In the genomic region with DNA sequence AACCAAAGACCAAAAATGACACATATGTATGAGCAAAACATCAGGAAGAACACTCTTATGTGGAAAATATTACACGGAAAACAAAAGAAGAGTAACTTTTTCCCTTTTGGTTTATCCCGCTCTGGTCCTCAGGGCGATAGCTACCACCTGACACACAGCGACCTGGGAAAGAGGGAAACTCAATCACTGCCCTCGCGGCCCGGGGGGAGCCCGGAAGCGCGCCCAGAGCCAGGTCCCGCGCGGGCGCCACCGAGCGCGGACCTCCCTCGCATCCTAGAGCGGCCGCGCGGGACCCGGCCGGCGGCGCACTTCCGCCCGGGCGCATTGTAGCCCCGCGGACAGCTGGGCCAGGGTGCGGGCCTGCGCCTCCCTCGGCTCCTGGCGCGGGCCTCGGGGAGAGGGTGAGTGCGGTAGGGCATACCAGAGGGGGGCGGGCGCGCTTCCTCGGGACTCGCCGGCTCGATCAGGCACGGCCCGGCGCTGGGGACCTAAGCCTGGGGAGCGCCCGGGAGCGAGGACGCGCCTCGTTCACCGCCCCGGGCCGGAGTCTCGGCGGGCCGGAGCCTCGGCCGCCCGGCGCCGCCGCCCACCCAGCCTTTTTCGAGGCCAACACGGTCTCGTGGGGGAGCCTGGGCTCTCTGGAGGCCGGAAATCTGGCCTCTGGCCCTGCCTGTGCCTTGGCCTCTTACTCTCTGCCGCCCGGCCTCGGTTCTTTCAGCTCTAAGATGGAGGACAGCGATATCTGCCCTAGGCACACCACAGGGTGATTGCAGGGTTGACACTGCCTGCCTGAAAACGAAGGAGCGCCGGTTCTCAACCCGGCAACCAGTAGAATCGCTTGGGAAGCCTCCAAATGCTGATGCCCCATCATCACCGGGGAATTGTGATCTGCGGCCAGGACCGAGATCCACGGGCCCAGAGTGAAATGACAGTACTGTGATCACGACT, we compare ENCODE assay signal across 8 cellular contexts. TPM values are rescaled to one million over a fixed set of nuclear protein-coding genes. Genes with fewer than 3 reads are reported as not detected.
DNase-seq lines count a peak whose midpoint lies in the region; ATAC-seq and TF ChIP-seq lines count a peak whose summit lies in the region.

Gene ELAC1, plus strand, starts transcription at position 327 of the 948 bp plus-strand sequence. CDS start 6,365 bp downstream, outside the sequence.

- peak; percentile 85 for DNase-seq in EH (ENCODE audit: low read depth)
- peak; percentile 69 for DNase-seq in RWPE1 (ENCODE audit: low spot score)
- DNase-seq in activated effector memory CD4-positive, alpha-beta T cell treated with anti-CD3 and anti-CD28 coated beads, Interleukin-2, amount 50 U/mL, for 16 hours, result peak; percentile 85
- peak; percentile 78 for DNase-seq in fibroblast of the aortic adventitia (ENCODE audit: low read depth)
- peak; percentile 83 for DNase-seq in stomach

- peak within 1 kb of the TSS; percentile 79 for H3K27ac ChIP-seq in KMS-11
- peak within 1 kb of the TSS; percentile 89 for H3K27ac ChIP-seq in RWPE1
- peak within 1 kb of the TSS; percentile 96 for H3K27ac ChIP-seq in neural cell (ENCODE audit: low read length)
- H3K27ac ChIP-seq in stomach, result peak within 1 kb of the TSS; percentile 98 to 100 (median 99)

- peaks cover 16% of the 10 kb centered on the region; the same call in 1 of the 2 replicates for H3K79me2 ChIP-seq in KMS-11 (ENCODE audit: insufficient read depth, low read depth)
- H3K79me2 ChIP-seq in neural cell (replicated peaks; ENCODE audit: insufficient read depth, low read length), result no peaks in the 10 kb centered on the region

- H3K27me3 ChIP-seq in KMS-11 (ENCODE audit: insufficient read depth, low read depth) (no peaks in the 10 kb centered on the region), neural cell (ENCODE audit: insufficient read depth, low read depth, low read length) (no peaks in the 10 kb centered on the region), stomach (no peaks in the 10 kb centered on the region)

- no peaks in the 10 kb centered on the region for H3F3A ChIP-seq in neural cell (ENCODE audit: insufficient read depth, low read length, poor library complexity, severe bottlenecking)

- peak within 1 kb of the TSS; percentile 99 for H2AFZ ChIP-seq in KMS-11 (ENCODE audit: low read depth)
- H2AFZ ChIP-seq in neural cell (ENCODE audit: low read depth, low read length), result peak within 1 kb of the TSS; percentile 70

- no peak for TF ChIP-seq CTCF in KMS-11 (conservative IDR thresholded peaks at IDR 0.05; ENCODE audit: low read depth, low read length)
- no peak for TF ChIP-seq CTCF in RWPE1 (conservative IDR thresholded peaks at IDR 0.05; ENCODE audit: low read depth)
- TF ChIP-seq CTCF in fibroblast of the aortic adventitia (IDR thresholded peaks at IDR 0.05; ENCODE audit: insufficient read depth, low read length), result no peak
- peak; percentile 31 for TF ChIP-seq CTCF in neural cell (IDR thresholded peaks at IDR 0.05; ENCODE audit: poor library complexity, severe bottlenecking)
- peak in 1 of 7 experiments; percentile 8 for TF ChIP-seq CTCF in stomach (IDR thresholded peaks at IDR 0.05)

- H3K4me1 ChIP-seq in KMS-11 (ENCODE audit: low read depth, poor library complexity, severe bottlenecking) (peaks cover 18% of the 10 kb centered on the region), stomach (peaks cover 18 to 34% (median 25%) of the 10 kb centered on the region in 4 donors)

- H3K9ac ChIP-seq in KMS-11 (peak within 1 kb of the TSS; percentile 95), neural cell (ENCODE audit: low read length) (peak within 1 kb of the TSS; percentile 89)

- intact Hi-C loops in stomach (cut with DNase I; ENCODE audit: low total_unique reads), result loop anchor here (10.0 kb wide), 1 partner anchor 57 kb away; no protein-coding TSS in a partner anchor

- ATAC-seq in GM21737 (IDR thresholded peaks at IDR 0.05; ENCODE audit: unreplicated experiment), result peak; percentile 96

- no peak for TF ChIP-seq RAD21 in neural cell (conservative IDR thresholded peaks at IDR 0.05)

- H3K4me3 ChIP-seq in KMS-11 (IDR thresholded peaks at IDR 0.05; ENCODE audit: insufficient read depth, low read depth, low read length), result peak within 1 kb of the TSS; percentile 53
- H3K4me3 ChIP-seq in fibroblast of the aortic adventitia (ENCODE audit: low read depth, low read length), result peak within 1 kb of the TSS; percentile 87
- H3K4me3 ChIP-seq in neural cell (ENCODE audit: low read length), result peak within 1 kb of the TSS; percentile 73
- H3K4me3 ChIP-seq in stomach, result peak within 1 kb of the TSS; percentile 73 to 92 (median 85)

- 0 to 3% (median 0%) methylated on average over 14 to 84 of the region's 84 CpGs for WGBS in stomach, 5 donors

- peak within 1 kb of the TSS; percentile 89 for H3K4me2 ChIP-seq in KMS-11
- peak within 1 kb of the TSS; percentile 64 for H3K4me2 ChIP-seq in neural cell (ENCODE audit: low read length)

- CTCF ChIA-PET in RWPE1 (lab: Yijun Ruan, JAX), result interaction anchor here (0.6 kb wide), 1 partner anchor 165 kb away, joined by 4 read pairs; no protein-coding TSS in a partner anchor

- peak in 1 of 4 donors; percentile 71 for TF ChIP-seq POLR2A in stomach (IDR thresholded peaks at IDR 0.05)

- H3K9me2 ChIP-seq in neural cell (ENCODE audit: insufficient read depth, low read length), result no peaks in the 10 kb centered on the region

- H3K36me3 ChIP-seq in KMS-11 (ENCODE audit: insufficient read depth) (no peaks in the 10 kb centered on the region), neural cell (ENCODE audit: insufficient read depth, low read length) (no peaks in the 10 kb centered on the region), stomach (no peaks in the 10 kb centered on the region)

- POLR2A ChIA-PET in RWPE1 (lab: Yijun Ruan, JAX; ENCODE audit: low non-redundant PET), result no interaction called here

- TF ChIP-seq EP300 in neural cell (conservative IDR thresholded peaks at IDR 0.05; ENCODE audit: poor library complexity, severe bottlenecking) (no peak), stomach (IDR thresholded peaks at IDR 0.05) (no peak)

- H4K20me1 ChIP-seq in KMS-11 (ENCODE audit: insufficient read depth) (no peaks in the 10 kb centered on the region), neural cell (ENCODE audit: insufficient read depth) (no peaks in the 10 kb centered on the region)

- no peaks in the 10 kb centered on the region for H3K9me3 ChIP-seq in neural cell (ENCODE audit: low read length)
- peaks cover 2 to 8% (median 4%) of the 10 kb centered on the region in 4 donors for H3K9me3 ChIP-seq in stomach

TF ChIP-seq in neural cell, 6 proteins besides CTCF, POLR2A, EP300 and RAD21:
- TF ChIP-seq TAF1 (IDR thresholded peaks at IDR 0.05; ENCODE audit: low read depth) (no peak), EZH2 (IDR thresholded peaks at IDR 0.05; ENCODE audit: borderline replicate concordance, insufficient read depth, low read length, poor library complexity, severe bottlenecking) (no peak), SMC3 (conservative IDR thresholded peaks at IDR 0.05; ENCODE audit: poor library complexity) (peak; percentile 37), REST (IDR thresholded peaks at IDR 0.05; ENCODE audit: borderline replicate concordance) (peak; percentile 53), POLR2AphosphoS5 (IDR thresholded peaks at IDR 0.05) (peak; percentile 76), MXI1 (conservative IDR thresholded peaks at IDR 0.05; ENCODE audit: poor library complexity, severe bottlenecking) (peak; percentile 59)

RNA-seq across cellular contexts. Expression of gene ELAC1, which starts in this region (rescaled TPM):
- total RNA-seq in fibroblast of the aortic adventitia (ENCODE audit: low replicate concordance), result 8.3 and 12.5 TPM in 2 replicates
- polyA plus RNA-seq in neural cell, result 20.6 and 23.0 TPM in 2 replicates
- polyA minus RNA-seq in neural cell, result 14.4 and 15.2 TPM in 2 replicates
- total RNA-seq in stomach, result 10 to 100 TPM in 2 of 5 donors, 1 to 10 TPM in 2, under 1 TPM in 1; 0.87 to 22.8 (median 3.9) TPM
- polyA plus RNA-seq in stomach, result 1 to 10 TPM; 4.9 to 8.7 (median 7.8) TPM

Comparison
In these comparisons a context has a peak if more than half of its experiments do, and no peak if none do; other contexts are left out.
1. Peak in every context shown above with its lines: DNase-seq, ATAC-seq, H3K4me3 ChIP-seq and H3K27ac ChIP-seq.